ENCODE assay signal across 28 cellular contexts in the genomic region with DNA sequence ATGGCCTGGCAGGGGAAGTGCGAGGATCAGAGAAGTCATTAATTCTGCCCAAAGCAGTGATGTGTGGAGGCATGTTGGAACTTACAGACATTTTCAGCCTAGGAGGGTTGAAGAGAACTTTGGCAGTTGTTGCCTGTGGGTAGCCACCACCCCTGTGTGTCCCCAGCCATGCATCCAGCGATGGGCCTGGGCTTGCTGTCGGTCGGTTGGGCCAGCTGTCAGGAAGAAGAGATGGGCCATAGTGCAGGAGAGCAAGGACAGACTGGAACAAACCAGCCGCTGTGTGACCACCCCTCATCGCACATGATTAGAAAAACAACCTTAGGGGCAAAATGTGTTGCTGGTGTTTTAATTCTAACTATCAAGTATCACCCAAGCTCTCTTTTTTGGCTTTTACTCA.
"Had no signal": no experiment of that assay in that cellular context is flagged by ENCODE, and none has a peak within 500 bp of the region (broad histone marks: within the 10 kb centered on the region; RNA-seq: fewer than 3 reads in every experiment).

No MANE protein-coding gene starts in this region.

- H3K27ac ChIP-seq: heart left ventricle, left lung, lower lobe of right lung, neutrophil, parathyroid adenoma, right atrium auricular region, right lobe of liver, stomach, testis, thyroid gland, transverse colon, upper lobe of left lung, vagina had no signal

- H3K9ac ChIP-seq: parathyroid adenoma had no signal

- H3K9me3 ChIP-seq: heart left ventricle, left lung, lower lobe of right lung, neutrophil, right atrium auricular region, right lobe of liver, stomach, testis, thyroid gland, transverse colon, upper lobe of left lung, vagina had no signal

- H3K4me1 ChIP-seq: heart left ventricle, left lung, lower lobe of right lung, parathyroid adenoma, right atrium auricular region, right lobe of liver, stomach, testis, thyroid gland, transverse colon, upper lobe of left lung, vagina had no signal

- H3K4me3 ChIP-seq: heart left ventricle, left lung, lower lobe of right lung, right atrium auricular region, right lobe of liver, stomach, testis, thyroid gland, transverse colon, upper lobe of left lung, vagina had no signal

- H3K36me3 ChIP-seq: heart left ventricle, left lung, lower lobe of right lung, neutrophil, right atrium auricular region, right lobe of liver, stomach, thyroid gland, transverse colon, upper lobe of left lung, vagina had no signal

- DNase-seq: heart left ventricle; hypothalamus; immature natural killer cell; left cardiac atrium; lower lobe of right lung; mammary epithelial cell; mesenchymal stem cell; naive B cell; natural killer cell; occipital lobe; right lobe of liver; stimulated activated CD4-positive, alpha-beta T cell treated with anti-CD3 and anti-CD28 coated beads, Interleukin-12 subunit alpha, Interleukin-12 subunit beta, amount 100 ng/mL, for 4 hours; stimulated activated CD4-positive, alpha-beta T cell treated with anti-CD3 and anti-CD28 coated beads, Interleukin-15, amount 100 ng/mL, for 24 hours; stimulated activated CD4-positive, alpha-beta T cell treated with anti-CD3 and anti-CD28 coated beads, Interleukin-2, amount 100 ng/mL, for 24 hours; stimulated activated CD4-positive, alpha-beta T cell treated with anti-CD3 and anti-CD28 coated beads, Interleukin-4, amount 100 ng/mL, for 1 hour; stimulated activated naive B cell treated with anti-CD40 and anti-IgM and Interleukin-4, amounts not matched to agents 10 μg/mL and 1 μg/mL and 100 μg/mL, for 72 hours; stimulated activated naive CD8-positive, alpha-beta T cell treated with anti-CD3 and anti-CD28 coated beads, Interleukin-15, Interleukin-2, amounts not matched to agents 100 U/mL and 50 U/mL, for 24 hours; stomach; testis; thyroid gland; transverse colon had no signal

- H3K27me3 ChIP-seq: heart left ventricle, left lung, neutrophil, right atrium auricular region, right lobe of liver, stomach, testis, thyroid gland, transverse colon, upper lobe of left lung, vagina had no signal

- H2AFZ ChIP-seq: parathyroid adenoma had no signal

- FAIRE-seq: islet of Langerhans had no signal
